ENCODE assay signal across 11 cellular contexts in the genomic region with DNA sequence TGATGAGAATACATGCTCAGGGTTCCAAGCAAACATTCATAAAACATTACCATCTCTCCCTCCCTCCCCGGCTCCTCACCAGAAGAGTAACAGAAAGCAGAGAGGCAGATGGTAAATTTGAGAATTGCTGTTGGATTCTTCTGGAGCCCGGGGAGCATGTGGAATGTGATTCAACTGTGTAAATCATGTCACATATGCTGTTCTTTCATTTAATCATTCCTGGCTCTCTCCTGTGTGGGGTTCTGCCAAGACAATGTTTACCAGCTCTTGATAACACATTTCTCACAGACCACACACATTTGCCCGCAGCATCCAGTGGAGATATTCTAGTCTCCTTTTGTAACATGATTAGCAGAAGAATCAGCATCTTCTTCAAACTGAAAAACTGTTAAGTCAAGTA. TPM values are rescaled to one million over a fixed set of nuclear protein-coding genes. Genes with fewer than 3 reads are reported as not detected.
DNase-seq lines count a peak whose midpoint lies in the region; TF ChIP-seq lines count a peak whose summit lies in the region.
"Had no signal": no experiment of that assay in that cellular context is flagged by ENCODE, and none has a peak within 500 bp of the region (broad histone marks: within the 10 kb centered on the region; RNA-seq: fewer than 3 reads in every experiment).

No MANE protein-coding gene starts in this region.

- H3K4me3 ChIP-seq in skeletal muscle tissue (ENCODE audit: low read length in 3 of 3) (no peak overlapping the region), breast epithelium (no peak overlapping the region)

- H3K9me3 ChIP-seq in skeletal muscle tissue (ENCODE audit: control insufficient read depth in 3 of 3, low read length in 3 of 3) = no peaks in the 10 kb centered on the region
- H3K9me3 ChIP-seq in breast epithelium = no peaks in the 10 kb centered on the region

- no peak for TF ChIP-seq CTCF in breast epithelium (IDR thresholded peaks at IDR 0.05)

- TF ChIP-seq POLR2A in breast epithelium (IDR thresholded peaks at IDR 0.05) = no peak

- H3K27me3 ChIP-seq in skeletal muscle tissue (ENCODE audit: control insufficient read depth in 3 of 3, insufficient read depth in 3 of 3, low read length in 3 of 3) = no peaks in the 10 kb centered on the region
- no peaks in the 10 kb centered on the region for H3K27me3 ChIP-seq in breast epithelium

- H3K27ac ChIP-seq in skeletal muscle tissue (ENCODE audit: low read depth, low read length) = peak overlapping the region; percentile 26
- H3K27ac ChIP-seq in breast epithelium = no peak overlapping the region

- peak overlapping the region in 1 of 3 donors; percentile 1 for H3K9ac ChIP-seq in skeletal muscle tissue (ENCODE audit: low read depth in 1 of 3, low read length in 3 of 3)

- peaks cover 16 to 27% (median 17%) of the 10 kb centered on the region in 3 donors for H3K4me1 ChIP-seq in skeletal muscle tissue (ENCODE audit: control insufficient read depth in 3 of 3, insufficient read depth in 3 of 3, low read length in 3 of 3)
- no peaks in the 10 kb centered on the region for H3K4me1 ChIP-seq in breast epithelium

- DNase-seq in LHCN-M2 (ENCODE audit: low read depth) (peak; percentile 46), amniotic epithelial cell (ENCODE audit: low read depth) (peak; percentile 92), inferior parietal cortex (ENCODE audit: extremely low spot score) (peak; percentile 56), breast epithelium (ENCODE audit: low spot score in 2 of 2) (no peak), amniotic stem cell (lab: John Stamatoyannopoulos, UW) (no peak)
- no peak for DNase-seq in activated CD4-positive, CD25-positive, alpha-beta regulatory T cell (lab: John Stamatoyannopoulos, UW)
- DNase-seq in activated CD8-positive, alpha-beta memory T cell treated with anti-CD3 and anti-CD28 coated beads, Interleukin-2, amount 50 U/mL, for 4 hours = no peak
- DNase-seq: COR-L47, left cardiac atrium, NCI-H510A had no signal

- H3K36me3 ChIP-seq in skeletal muscle tissue (ENCODE audit: control insufficient read depth in 3 of 3, insufficient read depth in 3 of 3, low read length in 3 of 3) (peaks cover 0 to 11% (median 4%) of the 10 kb centered on the region in 3 donors), breast epithelium (no peaks in the 10 kb centered on the region)

- intact Hi-C loops in breast epithelium (cut with DNase I; ENCODE audit: low total_unique reads) = no loop called here

RNA-seq across cellular contexts. Expression of a gene that starts 23.4 kb away (rescaled TPM):
- total RNA-seq in LHCN-M2 (2014; rRNA removed) = 30.7 and 35.4 TPM in 2 replicates
- 11.8 TPM for polyA plus RNA-seq in LHCN-M2 (2012)
- total RNA-seq in skeletal muscle tissue = 20.4 TPM
- 10 to 100 TPM; 46.7 to 50.5 (median 47.7) TPM for total RNA-seq in breast epithelium

Comparison
In these comparisons a context has a peak if more than half of its experiments do, and no peak if none do; other contexts are left out.
1. DNase-seq: peak in LHCN-M2 (single experiment), amniotic epithelial cell (single experiment) and inferior parietal cortex (single experiment); none in activated CD4-positive, CD25-positive, alpha-beta regulatory T cell (0 of 4), activated CD8-positive, alpha-beta memory T cell treated with anti-CD3 and anti-CD28 coated beads, Interleukin-2, amount 50 U/mL, for 4 hours (single experiment), breast epithelium (0 of 2) and amniotic stem cell (single experiment).